In genomic region chr2:158644139-158644538, GRCh38 we compare ENCODE assay signal across 18 cellular contexts.
DNase-seq lines count a peak whose midpoint lies in the region; ATAC-seq and TF ChIP-seq lines count a peak whose summit lies in the region.
"Had no signal": no experiment of that assay in that cellular context is flagged by ENCODE, and none has a peak within 500 bp of the region (broad histone marks: within the 10 kb centered on the region; RNA-seq: fewer than 3 reads in every experiment).

No MANE protein-coding gene starts in this region.

- no peaks in the 10 kb centered on the region for H3K4me1 ChIP-seq in Peyer's patch
- H3K4me1 ChIP-seq: stomach had no signal

- H3K36me3 Mint-ChIP-seq in chondrocyte (ENCODE audit: low read depth) = peaks cover 15% of the 10 kb centered on the region
- H3K36me3 Mint-ChIP-seq in activated T-cell treated with anti-CD3 and anti-CD28 coated beads, Interleukin-2, amount 50 U/mL, for 24 hours (ENCODE audit: low read depth) = peaks cover 31% of the 10 kb centered on the region

- H3K36me3 ChIP-seq in Peyer's patch = peaks cover 0 to 4% (median 0%) of the 10 kb centered on the region in 3 donors

- ATAC-seq in HG03095 (IDR thresholded peaks at IDR 0.05; ENCODE audit: unreplicated experiment) = no peak
- ATAC-seq: left colon had no signal

- no peaks in the 10 kb centered on the region for H3K27me3 ChIP-seq in Peyer's patch
- H3K27me3 ChIP-seq: stomach had no signal

- DNase-seq in EL (peak; percentile 88), M059J (ENCODE audit: low read depth) (peak; percentile 58), chondrocyte (ENCODE audit: low spot score) (no peak), myocyte (ENCODE audit: low read depth) (peak; percentile 82), Peyer's patch (no peak), SIG-M5 treated with dmso at 0.1 percent for 504 hours (lab: John Stamatoyannopoulos, UW; ENCODE audit: unreplicated experiment) (no peak)
- no peak for DNase-seq in activated T-cell treated with anti-CD3 and anti-CD28 coated beads, Interleukin-2, amount 50 U/mL, for 24 hours
- DNase-seq: activated effector memory CD4-positive, alpha-beta T cell treated with anti-CD3 and anti-CD28 coated beads, Interleukin-2, amount 50 U/mL, for 16 hours; CD4-positive, alpha-beta T cell; glutamatergic neuron; H9; KBM-7; left colon; stomach; WERI-Rb-1 had no signal

- no peak overlapping the region for H3K27ac ChIP-seq in Peyer's patch
- H3K27ac ChIP-seq: SK-N-MC, stomach, WERI-Rb-1 had no signal

- H3K4me3 ChIP-seq in Peyer's patch = no peak overlapping the region
- H3K4me3 ChIP-seq: SK-N-MC, stomach had no signal

- no peak overlapping the region for H3K4me3 Mint-ChIP-seq in chondrocyte (ENCODE audit: unreplicated experiment)
- no peak overlapping the region for H3K4me3 Mint-ChIP-seq in activated T-cell treated with anti-CD3 and anti-CD28 coated beads, Interleukin-2, amount 50 U/mL, for 24 hours
- H3K4me3 Mint-ChIP-seq: CD4-positive, alpha-beta T cell; H9 had no signal

- H3K4me1 Mint-ChIP-seq in chondrocyte (ENCODE audit: low read depth) = peaks cover 6% of the 10 kb centered on the region
- no peaks in the 10 kb centered on the region for H3K4me1 Mint-ChIP-seq in activated T-cell treated with anti-CD3 and anti-CD28 coated beads, Interleukin-2, amount 50 U/mL, for 24 hours (ENCODE audit: low read depth)
- H3K4me1 Mint-ChIP-seq: H9 had no signal

- TF ChIP-seq CTCF in chondrocyte (IDR thresholded peaks at IDR 0.05) = no peak
- no peak for TF ChIP-seq CTCF in Peyer's patch (IDR thresholded peaks at IDR 0.05)

- H3K27me3 Mint-ChIP-seq in chondrocyte (ENCODE audit: low read depth) = no peaks in the 10 kb centered on the region
- no peaks in the 10 kb centered on the region for H3K27me3 Mint-ChIP-seq in activated T-cell treated with anti-CD3 and anti-CD28 coated beads, Interleukin-2, amount 50 U/mL, for 24 hours
- H3K27me3 Mint-ChIP-seq: CD4-positive, alpha-beta T cell; progenitor cell of endocrine pancreas had no signal

- no peak for TF ChIP-seq POLR2A in Peyer's patch (IDR thresholded peaks at IDR 0.05)

- no peaks in the 10 kb centered on the region for H3K9me3 ChIP-seq in Peyer's patch
- H3K9me3 ChIP-seq: stomach had no signal

- H3K27ac Mint-ChIP-seq in chondrocyte (ENCODE audit: unreplicated experiment) = peak overlapping the region; percentile 55
- no peak overlapping the region for H3K27ac Mint-ChIP-seq in activated T-cell treated with anti-CD3 and anti-CD28 coated beads, Interleukin-2, amount 50 U/mL, for 24 hours
- H3K27ac Mint-ChIP-seq: CD4-positive, alpha-beta T cell; H9; progenitor cell of endocrine pancreas had no signal

- no peaks in the 10 kb centered on the region for H3K9me3 Mint-ChIP-seq in chondrocyte (ENCODE audit: low read depth)
- H3K9me3 Mint-ChIP-seq in activated T-cell treated with anti-CD3 and anti-CD28 coated beads, Interleukin-2, amount 50 U/mL, for 24 hours = no peaks in the 10 kb centered on the region
- H3K9me3 Mint-ChIP-seq: CD4-positive, alpha-beta T cell; H9 had no signal

Comparison
In these comparisons a context has a peak if more than half of its experiments do, and no peak if none do; other contexts are left out.
1. DNase-seq: peak in EL (single experiment), M059J (single experiment) and myocyte (single experiment); none in chondrocyte (single experiment), Peyer's patch (0 of 3), activated T-cell treated with anti-CD3 and anti-CD28 coated beads, Interleukin-2, amount 50 U/mL, for 24 hours (single experiment) and SIG-M5 treated with dmso at 0.1 percent for 504 hours (single experiment).